In genomic region chr6:29976588-29977424, GRCh38 we compare ENCODE assay signal across 8 cellular contexts. TPM values are rescaled to one million over a fixed set of nuclear protein-coding genes. Genes with fewer than 3 reads are reported as not detected.
DNase-seq lines count a peak whose midpoint lies in the region; ATAC-seq and TF ChIP-seq lines count a peak whose summit lies in the region.

No MANE protein-coding gene starts in this region.

- H3K27me3 ChIP-seq in AG04450 (ENCODE audit: control insufficient read depth, insufficient read depth, low read length), result peaks cover 37% of the 10 kb centered on the region
- peaks cover 52% of the 10 kb centered on the region for H3K27me3 ChIP-seq in neuron (ENCODE audit: insufficient read depth, low read length)
- H3K27me3 ChIP-seq in thyroid gland, result no peaks in the 10 kb centered on the region

- H3K27ac ChIP-seq in AG04450 (ENCODE audit: low read depth, low read length), result no peak overlapping the region
- peak overlapping the region; percentile 86 to 87 (median 87) for H3K27ac ChIP-seq in thyroid gland

- no peaks in the 10 kb centered on the region for H3K9me3 Mint-ChIP-seq in activated naive CD8-positive, alpha-beta T cell (ENCODE audit: low read depth)

- peak overlapping the region; percentile 93 for H3K4me3 Mint-ChIP-seq in activated naive CD8-positive, alpha-beta T cell

- peak; percentile 65 for ATAC-seq in GM18909 (IDR thresholded peaks at IDR 0.05; ENCODE audit: poor library complexity, unreplicated experiment)

- 1 to 2% methylated on average over 36 to 46 of the region's 66 CpGs for WGBS in thyroid gland, 2 donors

- DNase-seq in AG04450 (ENCODE audit: low read depth, low spot score), result no peak
- DNase-seq in KG1 (lab: John Stamatoyannopoulos, UW), result peak; percentile 34
- DNase-seq in SK-N-DZ (ENCODE audit: low spot score), result peak; percentile 66
- DNase-seq in globus pallidus (ENCODE audit: low spot score), result peak; percentile 43
- DNase-seq in thyroid gland, result peak; percentile 92

- H3K36me3 ChIP-seq in neuron (ENCODE audit: insufficient read depth, low read length) (no peaks in the 10 kb centered on the region), thyroid gland (no peaks in the 10 kb centered on the region)

- POLR2A ChIA-PET in AG04450 (lab: Yijun Ruan, JAX), result interaction anchor here (0.6 kb wide), 1 partner anchor 343 kb away, joined by 6 read pairs; no protein-coding TSS in a partner anchor

- TF ChIP-seq CTCF in AG04450 (IDR thresholded peaks at IDR 0.05; ENCODE audit: low read depth, low read length) (peak; percentile 45), thyroid gland (IDR thresholded peaks at IDR 0.05) (peak in 4 of 6 experiments; percentile 31 to 54 (median 39))

- H3K4me3 ChIP-seq in AG04450 (ENCODE audit: low read depth, low read length) (peak overlapping the region; percentile 55), neuron (ENCODE audit: low read length) (peak overlapping the region; percentile 37), thyroid gland (replicated peaks in 1 of 3) (peak overlapping the region in 2 of 3 donors; percentile 1 to 39)

- CTCF ChIA-PET in AG04450 (lab: Charles Lee), result no interaction called here

- H3K27ac Mint-ChIP-seq in activated naive CD8-positive, alpha-beta T cell, result no peak overlapping the region

- H3K36me3 Mint-ChIP-seq in activated naive CD8-positive, alpha-beta T cell, result no peaks in the 10 kb centered on the region

- intact Hi-C loops in thyroid gland (cut with DNase I), result no loop called here

- H3K4me1 Mint-ChIP-seq in activated naive CD8-positive, alpha-beta T cell (ENCODE audit: low read depth), result peaks cover 32% of the 10 kb centered on the region

- peaks cover 21% of the 10 kb centered on the region for H3K27me3 Mint-ChIP-seq in activated naive CD8-positive, alpha-beta T cell

- peaks cover 9% of the 10 kb centered on the region for H3K4me1 ChIP-seq in neuron (ENCODE audit: insufficient read depth, low read length)
- H3K4me1 ChIP-seq in thyroid gland, result peaks cover 13 to 22% of the 10 kb centered on the region in 2 donors

- TF ChIP-seq POLR2A in thyroid gland (IDR thresholded peaks at IDR 0.05), result peak in 1 of 2 donors; percentile 77

- H3K9me3 ChIP-seq in AG04450 (ENCODE audit: control insufficient read depth, insufficient read depth, low read length) (no peaks in the 10 kb centered on the region; the same call in 1 of the 2 replicates), neuron (ENCODE audit: low read length) (no peaks in the 10 kb centered on the region), thyroid gland (no peaks in the 10 kb centered on the region)

- peak overlapping the region; percentile 85 for H2AFZ ChIP-seq in neuron (ENCODE audit: low read depth, low read length)

RNA-seq across cellular contexts. Expression of gene HLA-A, which starts 34.5 kb away (rescaled TPM):
- 368 and 445 TPM in 2 replicates for polyA plus RNA-seq in AG04450 (2011; rRNA removed)
- 80.3 and 107 TPM in 2 replicates for polyA minus RNA-seq in AG04450 (2011; rRNA and poly(A)+ RNA removed)
- polyA plus RNA-seq in SK-N-DZ (2014; cell fraction: cytosol; rRNA removed), result 35.3 and 39.6 TPM in 2 replicates
- polyA plus RNA-seq in SK-N-DZ (2014; cell fraction: nucleus; rRNA removed), result 41.1 and 48.8 TPM in 2 replicates
- total RNA-seq in thyroid gland, result 100 to 1,000 TPM; 398 to 842 (median 578) TPM
